In genomic region chr6:162560891-162561290, GRCh38 we compare ENCODE assay signal across 27 cellular contexts.
"Had no signal": no experiment of that assay in that cellular context is flagged by ENCODE, and none has a peak within 500 bp of the region (broad histone marks: within the 10 kb centered on the region; RNA-seq: fewer than 3 reads in every experiment).

No MANE protein-coding gene starts in this region.

- H3K4me1 ChIP-seq: esophagus squamous epithelium, heart right ventricle, prostate gland, right atrium auricular region, suprapubic skin, transverse colon, upper lobe of right lung, uterus had no signal

- H3K4me2 ChIP-seq: smooth muscle cell had no signal

- H3K36me3 ChIP-seq: esophagus squamous epithelium, heart right ventricle, prostate gland, right atrium auricular region, suprapubic skin, transverse colon, upper lobe of right lung, uterus had no signal

- H3K27ac ChIP-seq: coronary artery, esophagus squamous epithelium, heart right ventricle, prostate gland, right atrium auricular region, suprapubic skin, transverse colon, upper lobe of right lung, uterus had no signal

- H3K9me3 ChIP-seq: prostate gland had no signal

- H3K4me3 ChIP-seq: coronary artery, esophagus squamous epithelium, heart right ventricle, lung, prostate gland, right atrium auricular region, smooth muscle cell, suprapubic skin, transverse colon, upper lobe of right lung, uterus had no signal

- DNase-seq: dermis blood vessel endothelial cell; effector memory CD4-positive, alpha-beta T cell; erythroblast; esophagus squamous epithelium; foreskin melanocyte; glutamatergic neuron; heart right ventricle; hippocampal formation; immature natural killer cell; islet precursor cell; natural killer cell; nucleus accumbens; stimulated activated CD4-positive, alpha-beta T cell treated with anti-CD3 and anti-CD28 coated beads, Interleukin-12 subunit alpha, Interleukin-12 subunit beta, amount 100 ng/mL, for 4 hours; stimulated activated CD4-positive, alpha-beta T cell treated with anti-CD3 and anti-CD28 coated beads, Interleukin-1b, Interleukin-23, amount 100 ng/mL, for 48 hours; stimulated activated CD4-positive, alpha-beta T cell treated with anti-CD3 and anti-CD28 coated beads, Interleukin-4, amount 100 ng/mL, for 1 hour; stimulated activated CD8-positive, alpha-beta memory T cell treated with anti-CD3 and anti-CD28 coated beads, Interleukin-4, amount 100 ng/mL, for 48 hours; stimulated activated naive CD4-positive, alpha-beta T cell; stimulated activated naive CD8-positive, alpha-beta T cell treated with anti-CD3 and anti-CD28 coated beads, Interleukin-15, amount 100 ng/mL, for 72 hours; transverse colon; upper lobe of right lung; uterus had no signal

- H3K27me3 ChIP-seq: esophagus squamous epithelium, heart right ventricle, right atrium auricular region, suprapubic skin, transverse colon, upper lobe of right lung, uterus had no signal
